In the genomic region with DNA sequence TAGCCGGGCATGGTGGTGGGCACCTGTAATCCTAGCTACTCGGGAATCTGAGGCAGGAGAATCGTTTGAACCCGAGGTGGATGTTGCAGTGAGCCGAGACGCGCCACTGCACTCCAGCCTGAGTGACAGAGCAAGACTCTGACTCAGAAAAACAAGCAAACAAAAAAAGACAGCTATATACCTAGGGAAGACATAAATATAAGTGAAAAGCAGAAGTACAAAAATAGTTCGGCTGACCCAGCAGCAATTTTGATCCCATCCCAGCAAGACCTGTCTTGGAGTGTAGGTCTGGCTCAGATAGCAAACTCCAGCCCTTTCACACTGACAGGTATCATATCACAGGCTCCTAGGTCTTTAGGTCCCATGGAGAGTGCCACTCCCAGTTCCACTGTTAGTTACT, we compare ENCODE assay signal across 20 cellular contexts. TPM values are rescaled to one million over a fixed set of nuclear protein-coding genes. Genes with fewer than 3 reads are reported as not detected.
DNase-seq lines count a peak whose midpoint lies in the region; ATAC-seq and TF ChIP-seq lines count a peak whose summit lies in the region.
"Had no signal": no experiment of that assay in that cellular context is flagged by ENCODE, and none has a peak within 500 bp of the region (broad histone marks: within the 10 kb centered on the region; RNA-seq: fewer than 3 reads in every experiment).

No MANE protein-coding gene starts in this region.

- no peak overlapping the region for H3K14ac ChIP-seq in mesenchymal stem cell (ENCODE audit: low read length in 2 of 2)

- peaks cover 2% of the 10 kb centered on the region for H3K79me1 ChIP-seq in mesenchymal stem cell (replicated peaks; ENCODE audit: low read length, poor library complexity, severe bottlenecking)

- no peaks in the 10 kb centered on the region for H3K36me3 Mint-ChIP-seq in CD14-positive monocyte
- H3K36me3 Mint-ChIP-seq: type B pancreatic cell had no signal

- H3K9me3 Mint-ChIP-seq in CD14-positive monocyte = no peaks in the 10 kb centered on the region
- H3K9me3 Mint-ChIP-seq: activated T-helper 17 cell treated with anti-CD3 and anti-CD28 coated beads, Interleukin-2, amount 50 U/mL, for 72 hours; T-helper 1 cell treated with Interleukin-12 subunit alpha and Interleukin-12 subunit beta and Interleukin-4 antibody, amounts not matched to agents 30 μg/mL and 1 μg/mL, for 36 hours; type B pancreatic cell had no signal

- H3K27me3 ChIP-seq in mesenchymal stem cell (ENCODE audit: control insufficient read depth in 1 of 2, insufficient read depth in 1 of 2, low read length in 2 of 2) (no peaks in the 10 kb centered on the region), sigmoid colon (no peaks in the 10 kb centered on the region), esophagus muscularis mucosa (no peaks in the 10 kb centered on the region), breast epithelium (no peaks in the 10 kb centered on the region)
- H3K27me3 ChIP-seq: gastrocnemius medialis had no signal

- H2BK12ac ChIP-seq in mesenchymal stem cell (ENCODE audit: low read length in 2 of 2) = peak overlapping the region; percentile 64 to 81

- H3K4me3 ChIP-seq in mesenchymal stem cell (ENCODE audit: insufficient read depth in 1 of 2, low read depth in 1 of 2, low read length in 2 of 2) (no peak overlapping the region), sigmoid colon (no peak overlapping the region), esophagus muscularis mucosa (no peak overlapping the region), breast epithelium (no peak overlapping the region)
- H3K4me3 ChIP-seq: gastrocnemius medialis had no signal

- H3K27ac ChIP-seq in mesenchymal stem cell (ENCODE audit: low read length, poor library complexity, severe bottlenecking) (no peak overlapping the region), sigmoid colon (no peak overlapping the region), esophagus muscularis mucosa (replicated peaks in 1 of 4) (no peak overlapping the region), breast epithelium (no peak overlapping the region)
- H3K27ac ChIP-seq: gastrocnemius medialis had no signal

- no peak for ATAC-seq in GM18498 (IDR thresholded peaks at IDR 0.05; ENCODE audit: unreplicated experiment)
- ATAC-seq: activated T-helper 17 cell treated with anti-CD3 and anti-CD28 coated beads, Interleukin-2, amount 50 U/mL, for 72 hours; gastrocnemius medialis; HCT116; left cardiac atrium had no signal

- H3K9me3 ChIP-seq in mesenchymal stem cell (ENCODE audit: control insufficient read depth, low read length) = no peaks in the 10 kb centered on the region
- no peaks in the 10 kb centered on the region for H3K9me3 ChIP-seq in sigmoid colon
- no peaks in the 10 kb centered on the region for H3K9me3 ChIP-seq in esophagus muscularis mucosa
- H3K9me3 ChIP-seq in breast epithelium = no peaks in the 10 kb centered on the region
- H3K9me3 ChIP-seq: gastrocnemius medialis had no signal

- 83% methylated on average over 6 of the region's 8 CpGs for WGBS in mesenchymal stem cell
- WGBS in sigmoid colon, 2 donors = 63 to 85% methylated on average over 8 of the region's 8 CpGs
- 85% methylated on average over 8 of the region's 8 CpGs for WGBS in esophagus muscularis mucosa

- H3K27ac Mint-ChIP-seq in CD14-positive monocyte = peak overlapping the region; percentile 23 to 95 (median 91)
- H3K27ac Mint-ChIP-seq: activated T-helper 17 cell treated with anti-CD3 and anti-CD28 coated beads, Interleukin-2, amount 50 U/mL, for 72 hours; T-helper 1 cell treated with Interleukin-12 subunit alpha and Interleukin-12 subunit beta and Interleukin-4 antibody, amounts not matched to agents 30 μg/mL and 1 μg/mL, for 36 hours had no signal

- TF ChIP-seq EP300 in sigmoid colon (IDR thresholded peaks at IDR 0.05) = no peak
- no peak for TF ChIP-seq EP300 in esophagus muscularis mucosa (IDR thresholded peaks at IDR 0.05)

- no peak overlapping the region for H3K4ac ChIP-seq in mesenchymal stem cell (ENCODE audit: low read depth in 1 of 2, low read length in 2 of 2)

- H2BK120ac ChIP-seq in mesenchymal stem cell (ENCODE audit: low read depth, low read length) = no peak overlapping the region

- H3K4me1 ChIP-seq in mesenchymal stem cell (ENCODE audit: control insufficient read depth, insufficient read depth, low read depth, low read length) = peaks cover 13% of the 10 kb centered on the region
- peaks cover 0 to 37% (median 32%) of the 10 kb centered on the region in 4 donors for H3K4me1 ChIP-seq in sigmoid colon
- peaks cover 20 to 46% (median 43%) of the 10 kb centered on the region in 4 donors for H3K4me1 ChIP-seq in esophagus muscularis mucosa
- no peaks in the 10 kb centered on the region for H3K4me1 ChIP-seq in breast epithelium

- intact Hi-C loops in CD14-positive monocyte (cut with micrococcal nuclease) = no loop called here
- intact Hi-C loops in sigmoid colon (cut with DNase I) = no loop called here
- intact Hi-C loops in esophagus muscularis mucosa (cut with DNase I) = no loop called here
- intact Hi-C loops in breast epithelium (cut with DNase I; ENCODE audit: low total_unique reads) = no loop called here

- H3K36me3 ChIP-seq in mesenchymal stem cell (ENCODE audit: control insufficient read depth in 1 of 2, insufficient read depth in 2 of 2, low read depth in 1 of 2, low read length in 2 of 2) (peaks cover 0 to under 1% of the 10 kb centered on the region in 2 experiments), sigmoid colon (no peaks in the 10 kb centered on the region), esophagus muscularis mucosa (no peaks in the 10 kb centered on the region), breast epithelium (no peaks in the 10 kb centered on the region)
- H3K36me3 ChIP-seq: gastrocnemius medialis had no signal

- H4K8ac ChIP-seq in mesenchymal stem cell (ENCODE audit: low read length) = no peak overlapping the region

- H3K23ac ChIP-seq in mesenchymal stem cell (ENCODE audit: low read length in 2 of 2) = no peak overlapping the region

- no peak overlapping the region for H3K4me3 Mint-ChIP-seq in CD14-positive monocyte
- H3K4me3 Mint-ChIP-seq: activated T-helper 17 cell treated with anti-CD3 and anti-CD28 coated beads, Interleukin-2, amount 50 U/mL, for 72 hours; T-helper 1 cell treated with Interleukin-12 subunit alpha and Interleukin-12 subunit beta and Interleukin-4 antibody, amounts not matched to agents 30 μg/mL and 1 μg/mL, for 36 hours; type B pancreatic cell had no signal

- H2AFZ ChIP-seq in mesenchymal stem cell (ENCODE audit: low read depth, low read length) = no peak overlapping the region

- TF ChIP-seq CTCF in CD14-positive monocyte (IDR thresholded peaks at IDR 0.05) = no peak
- no peak for TF ChIP-seq CTCF in sigmoid colon (IDR thresholded peaks at IDR 0.05)
- TF ChIP-seq CTCF in esophagus muscularis mucosa (IDR thresholded peaks at IDR 0.05) = no peak
- TF ChIP-seq CTCF in breast epithelium (IDR thresholded peaks at IDR 0.05) = no peak

- TF ChIP-seq POLR2A in sigmoid colon (IDR thresholded peaks at IDR 0.05) = no peak
- TF ChIP-seq POLR2A in esophagus muscularis mucosa (IDR thresholded peaks at IDR 0.05; ENCODE audit: low read depth) = no peak
- TF ChIP-seq POLR2A in breast epithelium (IDR thresholded peaks at IDR 0.05) = no peak

- H2BK15ac ChIP-seq in mesenchymal stem cell (ENCODE audit: low read depth, poor library complexity, severe bottlenecking) = no peak overlapping the region

- peaks cover 0 to 4% (median 0%) of the 10 kb centered on the region in 3 donors for H3K27me3 Mint-ChIP-seq in CD14-positive monocyte (ENCODE audit: low read depth in 3 of 3)
- H3K27me3 Mint-ChIP-seq: activated T-helper 17 cell treated with anti-CD3 and anti-CD28 coated beads, Interleukin-2, amount 50 U/mL, for 72 hours; type B pancreatic cell had no signal

- H2BK5ac ChIP-seq in mesenchymal stem cell (ENCODE audit: low read depth, low read length, poor library complexity, severe bottlenecking) = no peak overlapping the region

- no peak overlapping the region for H4K91ac ChIP-seq in mesenchymal stem cell (ENCODE audit: low read length)

- H2AK5ac ChIP-seq in mesenchymal stem cell (ENCODE audit: low read length, severe bottlenecking) = peak overlapping the region; percentile 79

- no peak overlapping the region for H3K18ac ChIP-seq in mesenchymal stem cell (ENCODE audit: low read depth in 1 of 2, low read length in 2 of 2)

- DNase-seq in CD14-positive monocyte (ENCODE audit: low spot score) (no peak), Kasumi-1 (lab: John Stamatoyannopoulos, UW) (peak; percentile 27 to 42), RPMI8226 (peak; percentile 84), mesenchymal stem cell (no peak), sigmoid colon (no peak), esophagus muscularis mucosa (ENCODE audit: extremely low spot score) (no peak), breast epithelium (ENCODE audit: low spot score in 2 of 2) (no peak)
- DNase-seq: activated CD4-positive, CD25-positive, alpha-beta regulatory T cell; dermis blood vessel endothelial cell; gastrocnemius medialis; left cardiac atrium; NCI-H1436; NCI-H2171 treated with DMSO at 0.1 percent for 48 hours; NCI-H748 treated with DMSO at 0.1 percent for 48 hours; stimulated activated naive CD4-positive, alpha-beta T cell treated with Interleukin-2 at 50 U/mL for 16 hours had no signal

- no peak overlapping the region for H3K4me2 ChIP-seq in mesenchymal stem cell (ENCODE audit: low read length, poor library complexity, severe bottlenecking)

- peaks cover 78% of the 10 kb centered on the region for H3K4me1 Mint-ChIP-seq in CD14-positive monocyte

- no peak overlapping the region for H3K9ac ChIP-seq in mesenchymal stem cell (ENCODE audit: low read length)

RNA-seq across cellular contexts. Expression of gene MTX1, which starts 14.5 kb away (rescaled TPM):
- polyA plus RNA-seq in CD14-positive monocyte (100 to 1,000 TPM in 1 of 2 donors, 10 to 100 TPM in 1; 86.0 to 101 TPM), sigmoid colon (10 to 100 TPM; 51.7 to 69.7 (median 53.2) TPM)
- polyA plus RNA-seq in mesenchymal stem cell (2013, experiment 1 of 2) = 39.5 TPM
- polyA plus RNA-seq in mesenchymal stem cell (2013, experiment 2 of 2) = 38.9 TPM
- total RNA-seq in sigmoid colon (10 to 100 TPM; 15.5 to 29.8 (median 27.7) TPM), esophagus muscularis mucosa (10 to 100 TPM; 34.1 to 52.8 (median 38.0) TPM), breast epithelium (10 to 100 TPM; 41.1 to 50.8 (median 44.8) TPM)

RNA-seq across cellular contexts. Expression of gene THBS3, which starts 15.3 kb away (rescaled TPM):
- polyA plus RNA-seq in CD14-positive monocyte = 1 to 10 TPM; 3.2 to 5.3 TPM
- polyA plus RNA-seq in mesenchymal stem cell (2013, experiment 1 of 2) = 41.3 TPM
- polyA plus RNA-seq in mesenchymal stem cell (2013, experiment 2 of 2) = 39.4 TPM
- 10 to 100 TPM in 3 of 4 donors, 1 to 10 TPM in 1; 9.6 to 43.5 (median 18.5) TPM for total RNA-seq in sigmoid colon
- 10 to 100 TPM in 1 of 3 donors, 1 to 10 TPM in 2; 3.5 to 13.4 (median 6.0) TPM for polyA plus RNA-seq in sigmoid colon
- total RNA-seq in esophagus muscularis mucosa = 10 to 100 TPM; 16.2 to 37.4 (median 23.4) TPM
- 10 to 100 TPM; 17.3 to 27.5 (median 25.9) TPM for total RNA-seq in breast epithelium

RNA-seq across cellular contexts. Expression of gene ENTREP3, which starts 32.3 kb away (rescaled TPM):
- 1 to 10 TPM in 1 of 2 donors, under 1 TPM in 1; 0.87 to 1.9 TPM for polyA plus RNA-seq in CD14-positive monocyte
- 48.4 TPM for polyA plus RNA-seq in mesenchymal stem cell (2013, experiment 1 of 2)
- polyA plus RNA-seq in mesenchymal stem cell (2013, experiment 2 of 2) = 49.3 TPM
- total RNA-seq in sigmoid colon = 10 to 100 TPM; 11.8 to 44.0 (median 16.0) TPM
- 10 to 100 TPM in 1 of 3 donors, 1 to 10 TPM in 2; 5.4 to 17.6 (median 6.5) TPM for polyA plus RNA-seq in sigmoid colon
- total RNA-seq in esophagus muscularis mucosa = 10 to 100 TPM; 15.1 to 38.7 (median 22.6) TPM
- total RNA-seq in breast epithelium = 10 to 100 TPM in 2 of 3 donors, 1 to 10 TPM in 1; 8.2 to 12.1 (median 10.2) TPM

RNA-seq across cellular contexts. Expression of gene SCAMP3, which starts 39.1 kb away (rescaled TPM):
- 10 to 100 TPM; 64.9 to 69.8 TPM for polyA plus RNA-seq in CD14-positive monocyte
- polyA plus RNA-seq in mesenchymal stem cell (2013, experiment 1 of 2) = 104 TPM
- 101 TPM for polyA plus RNA-seq in mesenchymal stem cell (2013, experiment 2 of 2)
- 10 to 100 TPM; 25.1 to 45.3 (median 36.5) TPM for total RNA-seq in sigmoid colon
- polyA plus RNA-seq in sigmoid colon = 10 to 100 TPM; 11.6 to 56.4 (median 22.8) TPM
- 10 to 100 TPM; 33.6 to 56.0 (median 43.5) TPM for total RNA-seq in esophagus muscularis mucosa
- 10 to 100 TPM; 64.9 to 72.0 (median 68.3) TPM for total RNA-seq in breast epithelium

RNA-seq across cellular contexts. Expression of gene TRIM46, which starts 49.4 kb away (rescaled TPM):
- polyA plus RNA-seq in CD14-positive monocyte (not detected), sigmoid colon (under 1 TPM in 2 of 3 donors, not detected in 1; 0.60 to 0.92 TPM)
- 7.1 TPM for polyA plus RNA-seq in mesenchymal stem cell (2013, experiment 1 of 2)
- 6.5 TPM for polyA plus RNA-seq in mesenchymal stem cell (2013, experiment 2 of 2)
- total RNA-seq in sigmoid colon (1 to 10 TPM in 1 of 4 donors, under 1 TPM in 3; 0.16 to 3.0 (median 0.52) TPM), esophagus muscularis mucosa (1 to 10 TPM in 1 of 4 donors, under 1 TPM in 2, not detected in 1; 0.13 to 1.7 (median 0.17) TPM), breast epithelium (1 to 10 TPM in 1 of 3 donors, under 1 TPM in 1, not detected in 1; 0.98 to 1.5 TPM)
- total RNA-seq: gastrocnemius medialis had no signal

Comparison
In these comparisons a context has a peak if more than half of its experiments do, and no peak if none do; other contexts are left out.
1. DNase-seq: peak in Kasumi-1 (2 of 2) and RPMI8226 (single experiment); none in CD14-positive monocyte (single experiment), mesenchymal stem cell (single experiment), sigmoid colon (single experiment), esophagus muscularis mucosa (single experiment) and breast epithelium (0 of 2).